Comparison of ENCODE assay signal across 15 cellular contexts in the genomic region with DNA sequence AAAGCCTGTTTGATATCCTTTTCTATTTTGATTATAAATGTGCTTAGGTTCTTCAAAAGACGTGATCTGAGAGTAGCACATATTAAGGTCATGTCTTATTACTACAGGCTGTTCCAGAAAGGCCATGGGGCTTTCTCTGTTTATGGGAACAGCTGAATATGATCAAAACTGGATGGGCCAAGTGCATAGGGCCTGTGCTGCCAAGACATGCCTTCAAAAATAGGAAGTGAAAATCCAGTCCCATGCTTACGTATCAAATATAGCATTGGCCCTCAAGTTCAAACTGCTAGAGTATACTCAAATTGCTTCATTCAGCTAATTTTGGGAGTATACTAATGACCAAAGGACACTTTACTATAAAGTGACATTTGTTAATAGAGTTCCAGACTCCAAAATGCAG. TPM values are rescaled to one million over a fixed set of nuclear protein-coding genes. Genes with fewer than 3 reads are reported as not detected.
DNase-seq lines count a peak whose midpoint lies in the region; ATAC-seq and TF ChIP-seq lines count a peak whose summit lies in the region.
"Had no signal": no experiment of that assay in that cellular context is flagged by ENCODE, and none has a peak within 500 bp of the region (broad histone marks: within the 10 kb centered on the region; RNA-seq: fewer than 3 reads in every experiment).

No MANE protein-coding gene starts in this region.

- no peaks in the 10 kb centered on the region for H3K36me3 ChIP-seq in Karpas-422 (ENCODE audit: insufficient read depth, low read length)
- H3K36me3 ChIP-seq in WERI-Rb-1, result no peaks in the 10 kb centered on the region
- no peaks in the 10 kb centered on the region for H3K36me3 ChIP-seq in ovary

- H3K4me3 ChIP-seq in Karpas-422 (ENCODE audit: low read length) (no peak overlapping the region), WERI-Rb-1 (ENCODE audit: low read depth, low read length) (no peak overlapping the region), ovary (no peak overlapping the region)
- H3K4me3 ChIP-seq: GM23338 had no signal

- H3K4me3 Mint-ChIP-seq in memory B cell, result no peak overlapping the region
- H3K4me3 Mint-ChIP-seq: activated CD4-positive, alpha-beta T cell treated with anti-CD3 and anti-CD28 coated beads for 36 hours; GM23338 had no signal

- WGBS in ovary, 3 donors, result 47 to 51% (median 48%) methylated on average over 2 of the region's 2 CpGs

- H3K4me2 ChIP-seq in Karpas-422 (ENCODE audit: low read depth, low read length, poor library complexity, severe bottlenecking), result no peak overlapping the region
- H3K4me2 ChIP-seq: GM23338 had no signal

- ATAC-seq in GM18907 (IDR thresholded peaks at IDR 0.05; ENCODE audit: unreplicated experiment) (peak; percentile 73), HG02610 (IDR thresholded peaks at IDR 0.05; ENCODE audit: unreplicated experiment) (peak; percentile 68), memory B cell (ENCODE audit: low read depth) (peak; percentile 69), HG03045 (IDR thresholded peaks at IDR 0.05; ENCODE audit: unreplicated experiment) (no peak)
- ATAC-seq: activated CD4-positive, alpha-beta T cell treated with anti-CD3 and anti-CD28 coated beads for 36 hours; GM23338; SK-N-SH treated with all-trans-retinoic acid at 6 μM for 48 hours had no signal

- H3K4me1 Mint-ChIP-seq in memory B cell, result peaks cover 3% of the 10 kb centered on the region
- H3K4me1 Mint-ChIP-seq: activated CD4-positive, alpha-beta T cell treated with anti-CD3 and anti-CD28 coated beads for 36 hours had no signal

- H3K27ac Mint-ChIP-seq in memory B cell, result no peak overlapping the region
- H3K27ac Mint-ChIP-seq: activated CD4-positive, alpha-beta T cell treated with anti-CD3 and anti-CD28 coated beads for 36 hours; GM23338 had no signal

- H3K27ac ChIP-seq in Karpas-422 (ENCODE audit: low read length) (no peak overlapping the region), WERI-Rb-1 (no peak overlapping the region), ovary (no peak overlapping the region)

- H3K27me3 Mint-ChIP-seq in memory B cell, result no peaks in the 10 kb centered on the region

- H3K9ac ChIP-seq in Karpas-422 (ENCODE audit: low read length), result no peak overlapping the region

- H3K4me1 ChIP-seq in Karpas-422 (ENCODE audit: low read length) (peaks cover 15% of the 10 kb centered on the region), ovary (ENCODE audit: insufficient read depth) (no peaks in the 10 kb centered on the region)

- TF ChIP-seq EP300 in ovary (IDR thresholded peaks at IDR 0.05), result no peak

- H4K20me1 ChIP-seq in Karpas-422 (ENCODE audit: insufficient read depth, low read depth, low read length), result no peaks in the 10 kb centered on the region

- no peaks in the 10 kb centered on the region for H3K79me2 ChIP-seq in Karpas-422 (ENCODE audit: low read length)

- DNase-seq in Karpas-422 (peak; percentile 61), memory B cell (ENCODE audit: low spot score in 2 of 2) (no peak), WERI-Rb-1 (no peak), ovary (no peak)
- DNase-seq in activated CD4-positive, alpha-beta T cell treated with anti-CD3 and anti-CD28 coated beads for 48 hours, result no peak
- DNase-seq: activated CD4-positive, alpha-beta T cell treated with anti-CD3 and anti-CD28 coated beads for 36 hours; activated gamma-delta T cell treated with Interleukin-2 at 50 U/mL for 16 hours; erythroblast; NCI-H1417; NCI-H526 treated with DMSO at 0.1 percent for 48 hours had no signal

- intact Hi-C loops in ovary (cut with DNase I), result no loop called here

- H3K9me3 Mint-ChIP-seq in memory B cell, result peaks cover 8% of the 10 kb centered on the region

- peaks cover 3% of the 10 kb centered on the region for H3K36me3 Mint-ChIP-seq in memory B cell

- TF ChIP-seq CTCF in WERI-Rb-1 (IDR thresholded peaks at IDR 0.05; ENCODE audit: low read depth, low read length) (no peak), ovary (IDR thresholded peaks at IDR 0.05) (no peak)

- no peaks in the 10 kb centered on the region for H3K9me2 ChIP-seq in Karpas-422 (replicated peaks; ENCODE audit: insufficient read depth, low read length)

- H3K27me3 ChIP-seq in Karpas-422 (ENCODE audit: low read length), result no peaks in the 10 kb centered on the region
- H3K27me3 ChIP-seq in WERI-Rb-1 (ENCODE audit: insufficient read depth, low read depth, severe bottlenecking), result no peaks in the 10 kb centered on the region
- H3K27me3 ChIP-seq in ovary, result no peaks in the 10 kb centered on the region

- peak overlapping the region; percentile 47 for H2AFZ ChIP-seq in Karpas-422 (ENCODE audit: low read length)
- H2AFZ ChIP-seq: GM23338 had no signal

- no peak for TF ChIP-seq POLR2A in ovary (IDR thresholded peaks at IDR 0.05)

- peaks cover 5% of the 10 kb centered on the region; the same call in 1 of the 2 replicates for H3K9me3 ChIP-seq in Karpas-422 (ENCODE audit: low read length)
- H3K9me3 ChIP-seq in WERI-Rb-1 (ENCODE audit: severe bottlenecking), result no peaks in the 10 kb centered on the region
- no peaks in the 10 kb centered on the region for H3K9me3 ChIP-seq in ovary

RNA-seq across cellular contexts. Expression of a gene that starts 24.1 kb away (rescaled TPM):
- total RNA-seq in Karpas-422 (2014; rRNA removed; shearing (Covaris generic); ENCODE audit: low replicate concordance), result not detected in 2 replicates
- not detected for total RNA-seq in ovary
- polyA plus RNA-seq in ovary, result not detected
- total RNA-seq: activated CD4-positive, alpha-beta T cell treated with anti-CD3 and anti-CD28 coated beads for 36 hours; GM23338 had no signal
- polyA plus RNA-seq: GM23338 had no signal

RNA-seq across cellular contexts. Expression of a gene that starts 52.2 kb away (rescaled TPM):
- total RNA-seq in Karpas-422 (2014; rRNA removed; shearing (Covaris generic); ENCODE audit: low replicate concordance), result 0.47 and 0.97 TPM in 2 replicates
- 10 to 100 TPM in 3 of 7 donors, 1 to 10 TPM in 4; 3.3 to 16.5 (median 9.0) TPM for total RNA-seq in ovary
- polyA plus RNA-seq in ovary, result 1 to 10 TPM; 2.1 to 6.5 TPM
